Comparison of ENCODE assay signal across 19 cellular contexts in genomic region chr18:63051928-63052327, GRCh38.
"Had no signal": no experiment of that assay in that cellular context is flagged by ENCODE, and none has a peak within 500 bp of the region (broad histone marks: within the 10 kb centered on the region; RNA-seq: fewer than 3 reads in every experiment).

No MANE protein-coding gene starts in this region.

- H3K9me3 ChIP-seq: colonic mucosa, left lung, thyroid gland had no signal

- H3K36me3 ChIP-seq: colonic mucosa, left lung, thyroid gland had no signal

- ATAC-seq: activated naive CD8-positive, alpha-beta T cell treated with anti-CD3 and anti-CD28 coated beads, Interleukin-2, amount 50 U/mL, for 24 hours; activated T-cell treated with anti-CD3 and anti-CD28 coated beads, Interleukin-2, amount 50 U/mL, for 4 hours; left lung had no signal

- H3K4me3 ChIP-seq: colonic mucosa, left lung, thyroid gland had no signal

- H3K27ac ChIP-seq: colonic mucosa, left lung, thyroid gland had no signal

- H3K4me1 ChIP-seq: colonic mucosa, left lung, thyroid gland had no signal

- H3K27me3 ChIP-seq: colonic mucosa, left lung, thyroid gland had no signal

- DNase-seq: activated CD4-positive, alpha-beta T cell treated with anti-CD3 and anti-CD28 coated beads, Interleukin-2, amount 50 U/mL, for 1 hour; activated CD8-positive, alpha-beta memory T cell treated with anti-CD3 and anti-CD28 coated beads, Interleukin-2, amount 50 U/mL, for 4 hours; activated naive CD4-positive, alpha-beta T cell treated with anti-CD3 and anti-CD28 coated beads for 36 hours; activated naive CD8-positive, alpha-beta T cell treated with anti-CD3 and anti-CD28 coated beads, Interleukin-2, amount 50 U/mL, for 24 hours; activated T-cell treated with anti-CD3 and anti-CD28 coated beads, Interleukin-2, amount 50 U/mL, for 4 hours; anterior cingulate cortex; central memory CD4-positive, alpha-beta T cell; colonic mucosa; head of caudate nucleus; left lung; midbrain; occipital lobe; posterior cingulate gyrus; stimulated activated CD4-positive, alpha-beta T cell treated with anti-CD3 and anti-CD28 coated beads, Interleukin-12 subunit alpha, Interleukin-12 subunit beta, amount 100 ng/mL, for 4 hours; stimulated activated CD4-positive, alpha-beta T cell treated with anti-CD3 and anti-CD28 coated beads, Interleukin-1b, Interleukin-23, amount 100 ng/mL, for 48 hours; stimulated activated CD8-positive, alpha-beta memory T cell treated with anti-CD3 and anti-CD28 coated beads, Interleukin-4, amount 100 ng/mL, for 48 hours; stimulated activated naive CD4-positive, alpha-beta T cell; T-helper 9 cell; thyroid gland had no signal
